In the genomic region with DNA sequence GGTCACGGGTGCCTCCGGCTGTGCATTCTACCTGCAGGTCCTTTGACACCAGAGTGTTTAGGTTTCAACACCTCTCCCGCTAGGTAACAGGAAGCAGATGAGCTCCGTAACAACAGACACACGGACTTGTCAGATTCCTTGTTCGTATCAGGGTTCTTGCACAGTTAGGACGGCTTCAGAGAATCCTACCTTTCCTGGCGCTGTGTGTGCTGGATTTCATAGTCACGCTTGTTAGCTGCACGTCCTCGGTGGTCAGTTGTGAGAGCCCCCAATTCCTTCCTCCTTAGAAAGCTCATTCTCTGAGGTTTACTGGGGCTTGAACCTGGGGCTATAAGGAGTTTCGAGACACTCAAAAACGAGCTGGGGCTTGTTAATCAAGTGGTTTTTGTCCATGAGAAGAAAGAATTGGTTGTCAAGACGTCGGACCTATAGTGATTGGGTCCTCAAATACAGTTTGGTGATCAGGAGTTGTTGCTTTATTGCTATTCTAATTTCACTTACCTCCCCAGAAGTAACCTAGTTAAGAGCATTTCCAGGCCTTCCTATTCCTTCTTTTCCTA, we compare ENCODE assay signal across 8 cellular contexts. TPM values are rescaled to one million over a fixed set of nuclear protein-coding genes. Genes with fewer than 3 reads are reported as not detected.
DNase-seq lines count a peak whose midpoint lies in the region; ATAC-seq, FAIRE-seq and TF ChIP-seq lines count a peak whose summit lies in the region.

No MANE protein-coding gene starts in this region.

- DNase-seq in CD4-positive, CD25-positive, alpha-beta regulatory T cell: no peak
- no peak for DNase-seq in HL-60 (ENCODE audit: low read depth in 1 of 2, low spot score in 1 of 2)
- no peak for DNase-seq in activated naive CD8-positive, alpha-beta T cell treated with anti-CD3 and anti-CD28 coated beads, Interleukin-2, amount 10 ng/mL, durations not matched to agents 7 days and 5 days
- DNase-seq in kidney: no peak
- no peak for DNase-seq in suprapubic skin (ENCODE audit: low spot score in 2 of 2)
- no peak for DNase-seq in cerebellar nuclear complex (lab: John Stamatoyannopoulos, UW)
- DNase-seq in activated gamma-delta T cell treated with Interleukin-2 at 50 U/mL for 16 hours: no peak

- peaks cover 14% of the 10 kb centered on the region for H3K36me3 Mint-ChIP-seq in CD4-positive, CD25-positive, alpha-beta regulatory T cell
- peaks cover 29% of the 10 kb centered on the region for H3K36me3 Mint-ChIP-seq in activated naive CD8-positive, alpha-beta T cell treated with anti-CD3 and anti-CD28 coated beads, Interleukin-2, amount 10 ng/mL, durations not matched to agents 7 days and 5 days

- POLR2A ChIA-PET in activated naive CD8-positive, alpha-beta T cell treated with anti-CD3 and anti-CD28 coated beads, Interleukin-2, amount 10 ng/mL, durations not matched to agents 7 days and 5 days (lab: Charles Lee): interaction anchor here (0.6 to 3.8 kb wide), 32 partner anchors 9 to 633 kb away, joined by 3 to 59 read pairs (median 8); a partner anchor contains a TSS

- no peak for TF ChIP-seq CTCF in HL-60 (IDR thresholded peaks at IDR 0.05; ENCODE audit: insufficient read depth, low read length)
- TF ChIP-seq CTCF in kidney (IDR thresholded peaks at IDR 0.05; ENCODE audit: borderline replicate concordance, extremely low read depth, insufficient read depth): no peak
- TF ChIP-seq CTCF in suprapubic skin (IDR thresholded peaks at IDR 0.05): no peak

- FAIRE-seq in kidney (lab: Jason Lieb, UNC): no peak

- H3K4me3 Mint-ChIP-seq in CD4-positive, CD25-positive, alpha-beta regulatory T cell: peak overlapping the region; percentile 96 to 100 (median 99)
- peak overlapping the region; percentile 99 for H3K4me3 Mint-ChIP-seq in activated naive CD8-positive, alpha-beta T cell treated with anti-CD3 and anti-CD28 coated beads, Interleukin-2, amount 10 ng/mL, durations not matched to agents 7 days and 5 days

- peak overlapping the region; percentile 86 for H3K4me3 ChIP-seq in CD4-positive, CD25-positive, alpha-beta regulatory T cell (ENCODE audit: low read depth, low read length)
- peak overlapping the region; percentile 52 for H3K4me3 ChIP-seq in HL-60 (replicated peaks; ENCODE audit: insufficient read depth, low read length)
- H3K4me3 ChIP-seq in kidney (ENCODE audit: low read length in 2 of 2): peak overlapping the region; percentile 85 to 91
- H3K4me3 ChIP-seq in suprapubic skin: peak overlapping the region; percentile 69

- TF ChIP-seq EP300 in suprapubic skin (IDR thresholded peaks at IDR 0.05): no peak

- H3K27me3 Mint-ChIP-seq in CD4-positive, CD25-positive, alpha-beta regulatory T cell: peaks cover 5% of the 10 kb centered on the region
- peaks cover 2% of the 10 kb centered on the region for H3K27me3 Mint-ChIP-seq in activated naive CD8-positive, alpha-beta T cell treated with anti-CD3 and anti-CD28 coated beads, Interleukin-2, amount 10 ng/mL, durations not matched to agents 7 days and 5 days

- intact Hi-C loops in kidney (cut with DNase I): no loop called here

- H3K36me3 ChIP-seq in CD4-positive, CD25-positive, alpha-beta regulatory T cell (ENCODE audit: control insufficient read depth, insufficient read depth, low read length): peaks cover 17% of the 10 kb centered on the region
- H3K36me3 ChIP-seq in kidney (ENCODE audit: control insufficient read depth in 1 of 2, insufficient read depth in 2 of 2, low read length in 2 of 2) (no peaks in the 10 kb centered on the region), suprapubic skin (peaks cover 22% of the 10 kb centered on the region)

- H3K27ac Mint-ChIP-seq in CD4-positive, CD25-positive, alpha-beta regulatory T cell: peak overlapping the region; percentile 92 to 99 (median 98)
- peak overlapping the region; percentile 100 for H3K27ac Mint-ChIP-seq in activated naive CD8-positive, alpha-beta T cell treated with anti-CD3 and anti-CD28 coated beads, Interleukin-2, amount 10 ng/mL, durations not matched to agents 7 days and 5 days

- peaks cover 0 to 2% (median 0%) of the 10 kb centered on the region in 7 donors for H3K9me3 Mint-ChIP-seq in CD4-positive, CD25-positive, alpha-beta regulatory T cell
- H3K9me3 Mint-ChIP-seq in activated naive CD8-positive, alpha-beta T cell treated with anti-CD3 and anti-CD28 coated beads, Interleukin-2, amount 10 ng/mL, durations not matched to agents 7 days and 5 days: no peaks in the 10 kb centered on the region

- no peaks in the 10 kb centered on the region for H3K9me3 ChIP-seq in CD4-positive, CD25-positive, alpha-beta regulatory T cell (ENCODE audit: control insufficient read depth in 2 of 2, low read length in 2 of 2)
- H3K9me3 ChIP-seq in kidney (ENCODE audit: control insufficient read depth in 1 of 2, low read length in 2 of 2) (no peaks in the 10 kb centered on the region), suprapubic skin (no peaks in the 10 kb centered on the region)

- WGBS in suprapubic skin: 6% methylated on average over 9 of the region's 15 CpGs

- no peaks in the 10 kb centered on the region for H3K27me3 ChIP-seq in CD4-positive, CD25-positive, alpha-beta regulatory T cell (ENCODE audit: control insufficient read depth, insufficient read depth, low read length)
- H3K27me3 ChIP-seq in HL-60 (ENCODE audit: insufficient read depth, poor library complexity, severe bottlenecking): no peaks in the 10 kb centered on the region
- H3K27me3 ChIP-seq in suprapubic skin: no peaks in the 10 kb centered on the region

- no peak for TF ChIP-seq POLR2A in suprapubic skin (IDR thresholded peaks at IDR 0.05)

- peak overlapping the region; percentile 84 for H3K27ac ChIP-seq in CD4-positive, CD25-positive, alpha-beta regulatory T cell (ENCODE audit: insufficient read depth, low read length, poor library complexity, severe bottlenecking)
- peak overlapping the region; percentile 97 for H3K27ac ChIP-seq in HL-60 (replicated peaks)
- peak overlapping the region; percentile 81 to 94 for H3K27ac ChIP-seq in kidney (ENCODE audit: low read depth in 2 of 2, low read length in 2 of 2)
- peak overlapping the region; percentile 94 for H3K27ac ChIP-seq in suprapubic skin

- no peak for ATAC-seq in CD4-positive, CD25-positive, alpha-beta regulatory T cell (ENCODE audit: low read depth in 2 of 2)
- no peak for ATAC-seq in activated naive CD8-positive, alpha-beta T cell treated with anti-CD3 and anti-CD28 coated beads, Interleukin-2, amount 10 ng/mL, durations not matched to agents 7 days and 5 days (ENCODE audit: low read depth)
- no peak for ATAC-seq in GM19023 (IDR thresholded peaks at IDR 0.05; ENCODE audit: unreplicated experiment)

- H3K9ac ChIP-seq in kidney (ENCODE audit: low read length in 2 of 2): peak overlapping the region; percentile 60 to 92

- peaks cover 25% of the 10 kb centered on the region for H3K4me1 ChIP-seq in CD4-positive, CD25-positive, alpha-beta regulatory T cell (ENCODE audit: control insufficient read depth, insufficient read depth, low read length, poor library complexity, severe bottlenecking)
- H3K4me1 ChIP-seq in kidney (ENCODE audit: control insufficient read depth in 1 of 2, insufficient read depth in 1 of 2, low read depth in 1 of 2, low read length in 2 of 2) (peaks cover 17 to 18% of the 10 kb centered on the region in 2 donors), suprapubic skin (peaks cover 33% of the 10 kb centered on the region)

- H3K4me1 Mint-ChIP-seq in CD4-positive, CD25-positive, alpha-beta regulatory T cell: peaks cover 19 to 45% (median 28%) of the 10 kb centered on the region in 4 donors
- peaks cover 39% of the 10 kb centered on the region for H3K4me1 Mint-ChIP-seq in activated naive CD8-positive, alpha-beta T cell treated with anti-CD3 and anti-CD28 coated beads, Interleukin-2, amount 10 ng/mL, durations not matched to agents 7 days and 5 days

RNA-seq across cellular contexts. Expression of a gene that starts 0.7 kb away (rescaled TPM):
- total RNA-seq in CD4-positive, CD25-positive, alpha-beta regulatory T cell: 81.7 TPM
- 10 to 100 TPM; 55.3 to 93.9 (median 60.0) TPM for polyA plus RNA-seq in CD4-positive, CD25-positive, alpha-beta regulatory T cell
- 100 to 1,000 TPM; 178 to 181 TPM for total RNA-seq in activated naive CD8-positive, alpha-beta T cell treated with anti-CD3 and anti-CD28 coated beads, Interleukin-2, amount 10 ng/mL, durations not matched to agents 7 days and 5 days
- total RNA-seq in kidney (29.0 TPM), suprapubic skin (100 to 1,000 TPM in 1 of 4 donors, 10 to 100 TPM in 3; 53.4 to 193 (median 71.8) TPM)
- 14.9 TPM for polyA plus RNA-seq in kidney (ENCODE audit: insufficient read depth, low read depth, low replicate concordance)

RNA-seq across cellular contexts. Expression of a gene that starts 29.2 kb away (rescaled TPM):
- total RNA-seq in CD4-positive, CD25-positive, alpha-beta regulatory T cell: not detected
- polyA plus RNA-seq in CD4-positive, CD25-positive, alpha-beta regulatory T cell: under 1 TPM in 1 of 4 donors, not detected in 3; 0.85 TPM
- 1 to 10 TPM; 1.1 to 1.3 TPM for total RNA-seq in activated naive CD8-positive, alpha-beta T cell treated with anti-CD3 and anti-CD28 coated beads, Interleukin-2, amount 10 ng/mL, durations not matched to agents 7 days and 5 days
- total RNA-seq in kidney: 15.1 TPM
- polyA plus RNA-seq in kidney (ENCODE audit: insufficient read depth, low read depth, low replicate concordance): 28.5 TPM
- 10 to 100 TPM; 42.5 to 59.3 (median 53.5) TPM for total RNA-seq in suprapubic skin

RNA-seq across cellular contexts. Expression of a gene that starts 33.2 kb away (rescaled TPM):
- total RNA-seq in CD4-positive, CD25-positive, alpha-beta regulatory T cell: 19.0 TPM
- 10 to 100 TPM; 16.3 to 27.7 (median 17.2) TPM for polyA plus RNA-seq in CD4-positive, CD25-positive, alpha-beta regulatory T cell
- 10 to 100 TPM; 26.5 to 31.1 TPM for total RNA-seq in activated naive CD8-positive, alpha-beta T cell treated with anti-CD3 and anti-CD28 coated beads, Interleukin-2, amount 10 ng/mL, durations not matched to agents 7 days and 5 days
- total RNA-seq in kidney (45.1 TPM), suprapubic skin (10 to 100 TPM; 22.9 to 28.0 (median 24.6) TPM)
- 72.7 TPM for polyA plus RNA-seq in kidney (ENCODE audit: insufficient read depth, low read depth, low replicate concordance)

RNA-seq across cellular contexts. Expression of a gene that starts 38.8 kb away (rescaled TPM):
- total RNA-seq in CD4-positive, CD25-positive, alpha-beta regulatory T cell: 169 TPM
- polyA plus RNA-seq in CD4-positive, CD25-positive, alpha-beta regulatory T cell: 100 to 1,000 TPM; 102 to 113 (median 109) TPM
- 100 to 1,000 TPM; 108 to 113 TPM for total RNA-seq in activated naive CD8-positive, alpha-beta T cell treated with anti-CD3 and anti-CD28 coated beads, Interleukin-2, amount 10 ng/mL, durations not matched to agents 7 days and 5 days
- total RNA-seq in kidney (87.5 TPM), suprapubic skin (100 to 1,000 TPM; 178 to 248 (median 201) TPM)
- polyA plus RNA-seq in kidney (ENCODE audit: insufficient read depth, low read depth, low replicate concordance): 59.3 TPM

RNA-seq across cellular contexts. Expression of a gene that starts 42.4 kb away (rescaled TPM):
- 5.7 TPM for total RNA-seq in CD4-positive, CD25-positive, alpha-beta regulatory T cell
- 10 to 100 TPM in 1 of 4 donors, 1 to 10 TPM in 3; 6.1 to 13.0 (median 9.3) TPM for polyA plus RNA-seq in CD4-positive, CD25-positive, alpha-beta regulatory T cell
- total RNA-seq in activated naive CD8-positive, alpha-beta T cell treated with anti-CD3 and anti-CD28 coated beads, Interleukin-2, amount 10 ng/mL, durations not matched to agents 7 days and 5 days: 10 to 100 TPM; 11.7 to 15.1 TPM
- total RNA-seq in kidney (27.9 TPM), suprapubic skin (10 to 100 TPM; 17.5 to 27.0 (median 25.0) TPM)
- polyA plus RNA-seq in kidney (ENCODE audit: insufficient read depth, low read depth, low replicate concordance): 73.8 TPM
